ENCODE assay signal across 8 cellular contexts in genomic region chr4:1711055-1711905, GRCh38. TPM values are rescaled to one million over a fixed set of nuclear protein-coding genes. Genes with fewer than 3 reads are reported as not detected.
DNase-seq lines count a peak whose midpoint lies in the region; ATAC-seq, FAIRE-seq and TF ChIP-seq lines count a peak whose summit lies in the region.

No MANE protein-coding gene starts in this region.

- no peaks in the 10 kb centered on the region for H3K27me3 ChIP-seq in endothelial cell of umbilical vein (ENCODE audit: control insufficient read depth in 2 of 2, insufficient read depth in 2 of 2, low read length in 2 of 2)
- H3K27me3 ChIP-seq in suprapubic skin, result no peaks in the 10 kb centered on the region

- dilution Hi-C loops in endothelial cell of umbilical vein (cut with MboI; ENCODE audit: extremely low pct_ligation_motif_present, low sequenced_read_pairs), result no loop called here

- WGBS in mesodermal cell (ENCODE audit: insufficient coverage in 2 of 2), 2 experiments, result 3 to 5% methylated on average over 50 to 60 of the region's 61 CpGs
- WGBS in suprapubic skin, result 8% methylated on average over 29 of the region's 61 CpGs

- H3K4me3 ChIP-seq in endothelial cell of umbilical vein (replicated peaks in 1 of 3; ENCODE audit: insufficient read depth in 1 of 3, low read depth in 1 of 3, low read length in 3 of 3) (peak overlapping the region; percentile 60 to 62 (median 62)), mesodermal cell (ENCODE audit: extremely low read depth, insufficient read depth, low read length, poor library complexity, severe bottlenecking) (peak overlapping the region; percentile 83), suprapubic skin (peak overlapping the region; percentile 87)

- H3K4me1 ChIP-seq in endothelial cell of umbilical vein (ENCODE audit: control insufficient read depth, extremely low read depth, insufficient read depth, low read length) (peaks cover 16% of the 10 kb centered on the region), mesodermal cell (ENCODE audit: control insufficient read depth, insufficient read depth, low read length, poor library complexity, severe bottlenecking) (peaks cover 24% of the 10 kb centered on the region), suprapubic skin (peaks cover 61% of the 10 kb centered on the region)

- H2AFZ ChIP-seq in endothelial cell of umbilical vein (ENCODE audit: low read depth, low read length), result peak overlapping the region; percentile 25

- H3K27ac ChIP-seq in endothelial cell of umbilical vein (ENCODE audit: insufficient read depth, low read depth, low read length) (peak overlapping the region; percentile 34), mesodermal cell (ENCODE audit: low read depth, low read length, severe bottlenecking) (peak overlapping the region; percentile 98), suprapubic skin (peak overlapping the region; percentile 99)

- FAIRE-seq in endothelial cell of umbilical vein (lab: Jason Lieb, UNC), result peak; percentile 74

- intact Hi-C loops in endothelial cell of umbilical vein (cut with micrococcal nuclease), result no loop called here

- TF ChIP-seq CTCF in endothelial cell of umbilical vein (IDR thresholded peaks at IDR 0.05; ENCODE audit: extremely low read depth in 1 of 2, insufficient read depth in 1 of 2, low read depth in 1 of 2, low read length in 2 of 2), result no peak
- TF ChIP-seq CTCF in suprapubic skin (IDR thresholded peaks at IDR 0.05), result no peak

- POLR2A ChIA-PET in endothelial cell of umbilical vein (lab: Charles Lee), result interaction anchor here (0.9 to 1.2 kb wide), 3 partner anchors 10 to 18 kb away, joined by 4 to 8 read pairs (median 4); partner anchors contain the start of genes TACC3 and TMEM129

- peaks cover 57% of the 10 kb centered on the region for H3K79me2 ChIP-seq in endothelial cell of umbilical vein (ENCODE audit: control insufficient read depth, insufficient read depth, low read length)

- DNase-seq in stimulated activated CD4-positive, alpha-beta T cell treated with anti-CD3 and anti-CD28 coated beads, Interleukin-12 subunit alpha, Interleukin-12 subunit beta, amount 100 ng/mL, for 4 hours, result peak; percentile 39
- DNase-seq in stimulated activated CD4-positive, alpha-beta T cell treated with anti-CD3 and anti-CD28 coated beads, Interleukin-2, amount 100 ng/mL, for 48 hours, result no peak
- peak; percentile 64 for DNase-seq in UCSD-AML1 (lab: John Stamatoyannopoulos, UW; ENCODE audit: unreplicated experiment)
- peak; percentile 65 for DNase-seq in endothelial cell of umbilical vein (ENCODE audit: low read depth, low spot score)
- DNase-seq in suprapubic skin (ENCODE audit: low spot score in 2 of 2), result no peak
- no peak for DNase-seq in kidney glomerular epithelial cell (lab: John Stamatoyannopoulos, UW)

- no peak for TF ChIP-seq EP300 in suprapubic skin (IDR thresholded peaks at IDR 0.05)

- no peaks in the 10 kb centered on the region for H3K9me3 ChIP-seq in endothelial cell of umbilical vein (replicated peaks; ENCODE audit: control insufficient read depth, insufficient read depth, low read length)
- H3K9me3 ChIP-seq in mesodermal cell (ENCODE audit: control insufficient read depth, low read length), result no peaks in the 10 kb centered on the region
- H3K9me3 ChIP-seq in suprapubic skin, result no peaks in the 10 kb centered on the region

- H3K4me2 ChIP-seq in endothelial cell of umbilical vein (ENCODE audit: insufficient read depth, low read length), result peak overlapping the region; percentile 78

- H3K36me3 ChIP-seq in endothelial cell of umbilical vein (ENCODE audit: control insufficient read depth in 2 of 2, extremely low read depth in 1 of 2, insufficient read depth in 2 of 2, low read length in 2 of 2), result peaks cover 0 to 4% of the 10 kb centered on the region in 2 experiments
- H3K36me3 ChIP-seq in mesodermal cell (ENCODE audit: control insufficient read depth, insufficient read depth, low read length), result peaks cover 42% of the 10 kb centered on the region
- H3K36me3 ChIP-seq in suprapubic skin, result peaks cover 5% of the 10 kb centered on the region

- no TSS peak for BruUV-seq in endothelial cell of umbilical vein (replicated peaks; lab: Mats Ljungman, UMichigan)

- CTCF ChIA-PET in endothelial cell of umbilical vein (lab: Charles Lee), result interaction anchor here (1.0 to 2.2 kb wide), 6 partner anchors 11 to 355 kb away, joined by 3 to 33 read pairs (median 6); partner anchors contain the start of genes TACC3 and TMEM129

- no peaks in the 10 kb centered on the region for H3K9me1 ChIP-seq in endothelial cell of umbilical vein (replicated peaks; ENCODE audit: control insufficient read depth, extremely low read depth, insufficient read depth, low read length)

- peak overlapping the region; percentile 99 for H3K9ac ChIP-seq in endothelial cell of umbilical vein (replicated peaks; ENCODE audit: extremely low read depth, insufficient read depth, low read length)

- TF ChIP-seq POLR2A in endothelial cell of umbilical vein (IDR thresholded peaks at IDR 0.05; ENCODE audit: low read depth, low read length) (no peak), suprapubic skin (IDR thresholded peaks at IDR 0.05) (no peak)

- ATAC-seq in HG03175 (IDR thresholded peaks at IDR 0.05; ENCODE audit: unreplicated experiment), result peak; percentile 7

- H4K20me1 ChIP-seq in endothelial cell of umbilical vein (replicated peaks; ENCODE audit: control insufficient read depth, extremely low read depth, insufficient read depth, low read length), result no peaks in the 10 kb centered on the region

TF ChIP-seq in endothelial cell of umbilical vein, 7 proteins besides CTCF, POLR2A, EP300 and RAD21 (continues in another document):
- no peak for TF ChIP-seq POLR2AphosphoS5 (IDR thresholded peaks at IDR 0.05; ENCODE audit: insufficient read depth, low read depth, low read length)
- TF ChIP-seq FOS (IDR thresholded peaks at IDR 0.05; ENCODE audit: borderline replicate concordance, insufficient read depth, low read length), result no peak
- no peak for TF ChIP-seq MYC (IDR thresholded peaks at IDR 0.05; ENCODE audit: low read depth, low read length)
- TF ChIP-seq GATA2 (IDR thresholded peaks at IDR 0.05; ENCODE audit: insufficient read depth, insufficient read length, low read depth, low read length), result no peak
- no peak for TF ChIP-seq EZH2 (IDR thresholded peaks at IDR 0.05; ENCODE audit: borderline replicate concordance, low read depth, low read length, severe bottlenecking)
- no peak for TF ChIP-seq JUN (IDR thresholded peaks at IDR 0.05; ENCODE audit: borderline replicate concordance, insufficient read depth, insufficient read length, low read depth)

RNA-seq across cellular contexts. Expression of gene SLBP, which starts 0.8 kb away (rescaled TPM):
- total RNA-seq in endothelial cell of umbilical vein (62.7 and 63.1 TPM in 2 replicates), suprapubic skin (10 to 100 TPM; 36.9 to 59.1 (median 40.8) TPM)
- polyA plus RNA-seq in endothelial cell of umbilical vein, result 41.2 and 48.3 TPM in 2 replicates
- 57.1 and 65.0 TPM in 2 replicates for polyA plus RNA-seq in endothelial cell of umbilical vein (2011; cell fraction: cytosol; rRNA removed)
- 37.7 and 48.4 TPM in 2 replicates for polyA plus RNA-seq in endothelial cell of umbilical vein (2011; cell fraction: nucleus; rRNA removed)
- 53.0 and 69.2 TPM in 2 replicates for polyA plus RNA-seq in endothelial cell of umbilical vein (2012)
- polyA minus RNA-seq in endothelial cell of umbilical vein, result 27.3 and 28.7 TPM in 2 replicates
- polyA minus RNA-seq in endothelial cell of umbilical vein (2011; cell fraction: cytosol; rRNA and poly(A)+ RNA removed), result 42.8 TPM
- 12.9 and 13.2 TPM in 2 replicates for polyA minus RNA-seq in endothelial cell of umbilical vein (2011; cell fraction: nucleus; rRNA and poly(A)+ RNA removed)
- polyA plus RNA-seq in mesodermal cell (2013, experiment 1 of 2), result 67.9 TPM
- 67.2 TPM for polyA plus RNA-seq in mesodermal cell (2013, experiment 2 of 2)

RNA-seq across cellular contexts. Expression of gene TMEM129, which starts 9.8 kb away (rescaled TPM):
- 23.2 and 24.8 TPM in 2 replicates for total RNA-seq in endothelial cell of umbilical vein
- 33.2 and 53.7 TPM in 2 replicates for polyA plus RNA-seq in endothelial cell of umbilical vein
- polyA plus RNA-seq in endothelial cell of umbilical vein (2011; cell fraction: cytosol; rRNA removed), result 19.8 and 29.5 TPM in 2 replicates
- 22.0 and 24.0 TPM in 2 replicates for polyA plus RNA-seq in endothelial cell of umbilical vein (2011; cell fraction: nucleus; rRNA removed)
- 11.7 and 14.3 TPM in 2 replicates for polyA plus RNA-seq in endothelial cell of umbilical vein (2012)
- 15.1 and 18.8 TPM in 2 replicates for polyA minus RNA-seq in endothelial cell of umbilical vein
- polyA minus RNA-seq in endothelial cell of umbilical vein (2011; cell fraction: cytosol; rRNA and poly(A)+ RNA removed), result 10.2 TPM
- 7.0 and 9.7 TPM in 2 replicates for polyA minus RNA-seq in endothelial cell of umbilical vein (2011; cell fraction: nucleus; rRNA and poly(A)+ RNA removed)
- polyA plus RNA-seq in mesodermal cell (2013, experiment 1 of 2), result 36.1 TPM
- 27.0 TPM for polyA plus RNA-seq in mesodermal cell (2013, experiment 2 of 2)
- total RNA-seq in suprapubic skin, result 10 to 100 TPM; 50.4 to 77.2 (median 57.6) TPM

RNA-seq across cellular contexts. Expression of gene TACC3, which starts 10.0 kb away (rescaled TPM):
- total RNA-seq in endothelial cell of umbilical vein (123 and 135 TPM in 2 replicates), suprapubic skin (10 to 100 TPM in 2 of 4 donors, 1 to 10 TPM in 2; 7.2 to 11.7 (median 8.8) TPM)
- polyA plus RNA-seq in endothelial cell of umbilical vein, result 41.2 and 54.5 TPM in 2 replicates
- polyA plus RNA-seq in endothelial cell of umbilical vein (2011; cell fraction: cytosol; rRNA removed), result 56.0 and 64.2 TPM in 2 replicates
- 132 and 166 TPM in 2 replicates for polyA plus RNA-seq in endothelial cell of umbilical vein (2011; cell fraction: nucleus; rRNA removed)
- 32.3 and 77.6 TPM in 2 replicates for polyA plus RNA-seq in endothelial cell of umbilical vein (2012)
- polyA minus RNA-seq in endothelial cell of umbilical vein, result 18.0 and 19.3 TPM in 2 replicates
- polyA minus RNA-seq in endothelial cell of umbilical vein (2011; cell fraction: cytosol; rRNA and poly(A)+ RNA removed), result 23.2 TPM
- 28.0 and 30.7 TPM in 2 replicates for polyA minus RNA-seq in endothelial cell of umbilical vein (2011; cell fraction: nucleus; rRNA and poly(A)+ RNA removed)
- polyA plus RNA-seq in mesodermal cell (2013, experiment 1 of 2), result 104 TPM
- 91.8 TPM for polyA plus RNA-seq in mesodermal cell (2013, experiment 2 of 2)

RNA-seq across cellular contexts. Expression of gene FAM53A, which starts 27.2 kb away (rescaled TPM):
- total RNA-seq in endothelial cell of umbilical vein (1.3 and 1.7 TPM in 2 replicates), suprapubic skin (1 to 10 TPM; 2.2 to 8.0 (median 4.9) TPM)
- 1.3 and 1.8 TPM in 2 replicates for polyA plus RNA-seq in endothelial cell of umbilical vein
- polyA plus RNA-seq in endothelial cell of umbilical vein (2011; cell fraction: cytosol; rRNA removed), result 0.83 and 1.6 TPM in 2 replicates
- 2.0 and 2.8 TPM in 2 replicates for polyA plus RNA-seq in endothelial cell of umbilical vein (2011; cell fraction: nucleus; rRNA removed)
- 0.25 and 1.3 TPM in 2 replicates for polyA plus RNA-seq in endothelial cell of umbilical vein (2012)
- 0.45 and 0.75 TPM in 2 replicates for polyA minus RNA-seq in endothelial cell of umbilical vein
- polyA minus RNA-seq in endothelial cell of umbilical vein (2011; cell fraction: cytosol; rRNA and poly(A)+ RNA removed), result 1.7 TPM
- 1.5 and 1.9 TPM in 2 replicates for polyA minus RNA-seq in endothelial cell of umbilical vein (2011; cell fraction: nucleus; rRNA and poly(A)+ RNA removed)
- 2.0 TPM for polyA plus RNA-seq in mesodermal cell (2013, experiment 1 of 2)
- 1.1 TPM for polyA plus RNA-seq in mesodermal cell (2013, experiment 2 of 2)

Comparison
In these comparisons a context has a peak if more than half of its experiments do, and no peak if none do; other contexts are left out.
1. DNase-seq: peak in stimulated activated CD4-positive, alpha-beta T cell treated with anti-CD3 and anti-CD28 coated beads, Interleukin-12 subunit alpha, Interleukin-12 subunit beta, amount 100 ng/mL, for 4 hours (single experiment), UCSD-AML1 (single experiment) and endothelial cell of umbilical vein (single experiment); none in stimulated activated CD4-positive, alpha-beta T cell treated with anti-CD3 and anti-CD28 coated beads, Interleukin-2, amount 100 ng/mL, for 48 hours (0 of 2), suprapubic skin (0 of 2) and kidney glomerular epithelial cell (single experiment).
2. H3K27ac ChIP-seq: peak in every context shown above with its lines; median percentile 99 in suprapubic skin; 98 in mesodermal cell; 34 in endothelial cell of umbilical vein.
3. Peak in every context shown above with its lines, with median percentiles within 50 percentile points of each other: H3K4me3 ChIP-seq.